Comparison of ENCODE assay signal across 31 cellular contexts in genomic region chr1:121538943-121539575, GRCh38.
DNase-seq lines count a peak whose midpoint lies in the region; ATAC-seq and TF ChIP-seq lines count a peak whose summit lies in the region.
"Had no signal": no experiment of that assay in that cellular context is flagged by ENCODE, and none has a peak within 500 bp of the region (broad histone marks: within the 10 kb centered on the region; RNA-seq: fewer than 3 reads in every experiment).

No MANE protein-coding gene starts in this region.

- TF ChIP-seq POLR2A in prostate gland (IDR thresholded peaks at IDR 0.05) = no peak

- H3K27ac ChIP-seq in HEK293 (ENCODE audit: extremely low read depth, low read depth, low read length) = no peak overlapping the region
- H3K27ac ChIP-seq in prostate gland = no peak overlapping the region
- H3K27ac ChIP-seq: brain microvascular endothelial cell, dorsolateral prefrontal cortex, esophagus squamous epithelium, lower lobe of right lung, PC-9, sigmoid colon, transverse colon had no signal

- no peak for ATAC-seq in HG03378 (IDR thresholded peaks at IDR 0.05; ENCODE audit: unreplicated experiment)
- no peak for ATAC-seq in activated T-cell treated with anti-CD3 and anti-CD28 coated beads, Interleukin-2, amount 50 U/mL, for 4 hours
- ATAC-seq: activated CD8-positive, alpha-beta T cell treated with anti-CD3 and anti-CD28 coated beads, Interleukin-2, amount 10 ng/mL, durations not matched to agents 7 days and 5 days; activated T-helper 17 cell treated with anti-CD3 and anti-CD28 coated beads, Interleukin-2, amount 50 U/mL, for 72 hours; lower lobe of right lung; naive thymus-derived CD8-positive, alpha-beta T cell had no signal

- H3K36me3 ChIP-seq in HEK293 (ENCODE audit: control insufficient read depth in 2 of 2, insufficient read depth in 1 of 2, low read length in 2 of 2) (no peaks in the 10 kb centered on the region), prostate gland (no peaks in the 10 kb centered on the region)
- H3K36me3 ChIP-seq: BE2C, brain microvascular endothelial cell, esophagus squamous epithelium, lower lobe of right lung, sigmoid colon, transverse colon had no signal

- WGBS in prostate gland = 23% methylated on average over 2 of the region's 2 CpGs

- H3K4me1 ChIP-seq in HEK293 (ENCODE audit: control insufficient read depth, insufficient read depth, low read length) = no peaks in the 10 kb centered on the region
- H3K4me1 ChIP-seq in prostate gland (replicated peaks) = no peaks in the 10 kb centered on the region
- H3K4me1 ChIP-seq: BE2C, esophagus squamous epithelium, lower lobe of right lung, sigmoid colon, transverse colon had no signal

- POLR2A ChIA-PET in HEK293 (lab: Yijun Ruan, JAX) = no interaction called here

- peak overlapping the region; percentile 17 for H3K27ac Mint-ChIP-seq in Calu3 (ENCODE audit: unreplicated experiment)
- H3K27ac Mint-ChIP-seq: activated CD8-positive, alpha-beta T cell treated with anti-CD3 and anti-CD28 coated beads, Interleukin-2, amount 10 ng/mL, durations not matched to agents 7 days and 5 days; activated T-helper 17 cell treated with anti-CD3 and anti-CD28 coated beads, Interleukin-2, amount 50 U/mL, for 72 hours; T-helper 2 cell treated with Interferon-gamma antibody and Interleukin-4, amounts not matched to agents 5 μg/mL and 100 μg/mL, for 36 hours had no signal

- DNase-seq in Calu3 = no peak
- DNase-seq in RPMI8226 = peak; percentile 76
- DNase-seq in fibroblast of the aortic adventitia (ENCODE audit: low read depth) = peak; percentile 29
- no peak for DNase-seq in prostate gland (ENCODE audit: low spot score)
- DNase-seq in activated T-cell treated with anti-CD3 and anti-CD28 coated beads, Interleukin-2, amount 50 U/mL, for 4 hours = no peak
- no peak for DNase-seq in NCI-H1436 (lab: John Stamatoyannopoulos, UW)
- DNase-seq: ACHN; activated CD4-positive, alpha-beta T cell treated with anti-CD3 and anti-CD28 coated beads for 4 hours; activated CD8-positive, alpha-beta T cell treated with anti-CD3 and anti-CD28 coated beads, Interleukin-2, amount 10 ng/mL, durations not matched to agents 7 days and 5 days; activated naive CD4-positive, alpha-beta T cell treated with anti-CD3 and anti-CD28 coated beads, Interleukin-2, amount 50 U/mL, for 16 hours; amniotic stem cell; BE2C; brain microvascular endothelial cell; DMS53; dorsolateral prefrontal cortex; esophagus squamous epithelium; GF-D8; lower lobe of right lung; naive thymus-derived CD8-positive, alpha-beta T cell; NCI-H1048; NCI-H510A; NK-92 treated with Interleukin-12 subunit alpha and Interleukin-12 subunit beta, amount 100 ng/mL, for 24 hours; PC-9; SHP77; sigmoid colon; stimulated activated CD4-positive, alpha-beta T cell treated with anti-CD3 and anti-CD28 coated beads, Interleukin-4, amount 100 ng/mL, for 24 hours; transverse colon had no signal

- H3K4me3 ChIP-seq in HEK293 (ENCODE audit: low read depth, low read length) (no peak overlapping the region), fibroblast of the aortic adventitia (ENCODE audit: low read depth, low read length) (no peak overlapping the region), prostate gland (no peak overlapping the region)
- H3K4me3 ChIP-seq: dorsolateral prefrontal cortex, esophagus squamous epithelium, lower lobe of right lung, PC-9, sigmoid colon, transverse colon had no signal

- no TSS peak for BruUV-seq in Calu3 (replicated peaks; lab: Mats Ljungman, UMichigan)

- no peaks in the 10 kb centered on the region for H3K36me3 Mint-ChIP-seq in Calu3 (ENCODE audit: insufficient read depth, unreplicated experiment)
- peaks cover 2% of the 10 kb centered on the region for H3K36me3 Mint-ChIP-seq in activated T-cell treated with anti-CD3 and anti-CD28 coated beads, Interleukin-2, amount 50 U/mL, for 4 hours (ENCODE audit: insufficient read depth)
- H3K36me3 Mint-ChIP-seq: naive thymus-derived CD8-positive, alpha-beta T cell had no signal

- H3K9me3 Mint-ChIP-seq in Calu3 (ENCODE audit: low read depth, unreplicated experiment) = no peaks in the 10 kb centered on the region
- no peaks in the 10 kb centered on the region for H3K9me3 Mint-ChIP-seq in activated T-cell treated with anti-CD3 and anti-CD28 coated beads, Interleukin-2, amount 50 U/mL, for 4 hours
- H3K9me3 Mint-ChIP-seq: activated T-helper 17 cell treated with anti-CD3 and anti-CD28 coated beads, Interleukin-2, amount 50 U/mL, for 72 hours; naive thymus-derived CD8-positive, alpha-beta T cell had no signal

- no peaks in the 10 kb centered on the region for H3K27me3 Mint-ChIP-seq in Calu3 (ENCODE audit: unreplicated experiment)
- no peaks in the 10 kb centered on the region for H3K27me3 Mint-ChIP-seq in activated T-cell treated with anti-CD3 and anti-CD28 coated beads, Interleukin-2, amount 50 U/mL, for 4 hours (ENCODE audit: low read depth)
- H3K27me3 Mint-ChIP-seq: activated T-helper 17 cell treated with anti-CD3 and anti-CD28 coated beads, Interleukin-2, amount 50 U/mL, for 72 hours; naive thymus-derived CD8-positive, alpha-beta T cell had no signal

- H3K27me3 ChIP-seq in prostate gland (replicated peaks; ENCODE audit: insufficient read depth) = no peaks in the 10 kb centered on the region
- H3K27me3 ChIP-seq: BE2C, brain microvascular endothelial cell, dorsolateral prefrontal cortex, esophagus squamous epithelium, sigmoid colon, transverse colon had no signal

- intact Hi-C loops in Calu3 (cut with micrococcal nuclease; ENCODE audit: unreplicated experiment) (no loop called here), prostate gland (cut with DNase I) (no loop called here)

- H3K9me3 ChIP-seq in HEK293 (ENCODE audit: control insufficient read depth, insufficient read depth, low read depth, low read length) = no peaks in the 10 kb centered on the region
- no peaks in the 10 kb centered on the region for H3K9me3 ChIP-seq in prostate gland
- H3K9me3 ChIP-seq: BE2C, esophagus squamous epithelium, lower lobe of right lung, sigmoid colon, transverse colon had no signal

- peaks cover 11% of the 10 kb centered on the region for H3K4me1 Mint-ChIP-seq in Calu3 (ENCODE audit: low read depth, unreplicated experiment)
- peaks cover 3% of the 10 kb centered on the region for H3K4me1 Mint-ChIP-seq in activated T-cell treated with anti-CD3 and anti-CD28 coated beads, Interleukin-2, amount 50 U/mL, for 4 hours (ENCODE audit: low read depth)
- H3K4me1 Mint-ChIP-seq: activated T-helper 17 cell treated with anti-CD3 and anti-CD28 coated beads, Interleukin-2, amount 50 U/mL, for 72 hours had no signal

- H3K4me3 Mint-ChIP-seq in Calu3 (ENCODE audit: low read depth, unreplicated experiment) = no peak overlapping the region
- H3K4me3 Mint-ChIP-seq in activated T-cell treated with anti-CD3 and anti-CD28 coated beads, Interleukin-2, amount 50 U/mL, for 4 hours = no peak overlapping the region
- H3K4me3 Mint-ChIP-seq: activated CD8-positive, alpha-beta T cell treated with anti-CD3 and anti-CD28 coated beads, Interleukin-2, amount 10 ng/mL, durations not matched to agents 7 days and 5 days; activated T-helper 17 cell treated with anti-CD3 and anti-CD28 coated beads, Interleukin-2, amount 50 U/mL, for 72 hours; naive thymus-derived CD8-positive, alpha-beta T cell; T-helper 2 cell treated with Interferon-gamma antibody and Interleukin-4, amounts not matched to agents 5 μg/mL and 100 μg/mL, for 36 hours had no signal

- CTCF ChIA-PET in Calu3 (lab: Charles Lee) = no interaction called here
- CTCF ChIA-PET in HEK293 (lab: Yijun Ruan, JAX) = no interaction called here

- TF ChIP-seq CTCF in Calu3 (IDR thresholded peaks at IDR 0.05; ENCODE audit: unreplicated experiment) = no peak
- TF ChIP-seq CTCF in HEK293 (tag by site-specific recombination; IDR thresholded peaks at IDR 0.05) = no peak
- TF ChIP-seq CTCF in fibroblast of the aortic adventitia (IDR thresholded peaks at IDR 0.05; ENCODE audit: insufficient read depth, low read length) = no peak
- TF ChIP-seq CTCF in prostate gland (IDR thresholded peaks at IDR 0.05) = no peak

TF ChIP-seq in HEK293, 187 proteins besides CTCF, POLR2A, EP300 and RAD21:
- no peak for TF ChIP-seq GLI2 (tag by site-specific recombination; IDR thresholded peaks at IDR 0.05; ENCODE audit: borderline replicate concordance, low read depth)
- TF ChIP-seq ZSCAN4 (tag by site-specific recombination; IDR thresholded peaks at IDR 0.05) = 0 out of 2 replicates have a peak, but pooled peaks have one; percentile 22

Comparison
In these comparisons a context has a peak if more than half of its experiments do, and no peak if none do; other contexts are left out.
1. DNase-seq: peak in RPMI8226 (single experiment) and fibroblast of the aortic adventitia (single experiment); none in Calu3 (single experiment), prostate gland (single experiment), activated T-cell treated with anti-CD3 and anti-CD28 coated beads, Interleukin-2, amount 50 U/mL, for 4 hours (single experiment) and NCI-H1436 (single experiment).